8 cellular contexts compared by ENCODE assay signal in the genomic region with DNA sequence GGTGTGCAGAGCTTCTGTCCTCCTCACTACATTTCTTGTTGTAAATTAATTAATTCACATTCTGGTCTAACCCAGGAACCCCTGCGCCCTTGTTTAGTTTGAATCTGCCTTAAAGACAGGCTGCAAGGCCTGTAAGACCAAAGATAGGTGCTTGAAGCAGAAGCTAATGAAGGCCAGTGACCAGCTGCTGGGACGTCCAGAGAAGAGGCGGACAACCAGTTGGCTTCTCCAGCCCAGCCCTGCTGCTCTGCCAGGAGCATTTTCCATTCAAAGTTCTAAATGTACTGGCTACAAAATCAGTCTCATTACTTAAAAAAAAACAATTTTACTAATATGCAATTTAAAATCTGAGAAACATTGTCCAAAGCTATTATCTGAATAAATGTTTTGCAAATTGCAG. TPM values are rescaled to one million over a fixed set of nuclear protein-coding genes. Genes with fewer than 3 reads are reported as not detected.
"Had no signal": no experiment of that assay in that cellular context is flagged by ENCODE, and none has a peak within 500 bp of the region (broad histone marks: within the 10 kb centered on the region; RNA-seq: fewer than 3 reads in every experiment).

No MANE protein-coding gene starts in this region.

- H3K9ac ChIP-seq: GM23248 had no signal

- H3K36me3 ChIP-seq: HAP-1 had no signal

- DNase-seq: GM23248, GOT3, H7, HFFc6 had no signal

- ATAC-seq: HCT116, HepG2 had no signal

- H3K9me3 ChIP-seq: HAP-1 had no signal

- H3K4me1 ChIP-seq: HAP-1 had no signal

- H3K27ac ChIP-seq: GM23248, HL-60 had no signal

- H2AFZ ChIP-seq: GM23248 had no signal

- H3K4me3 ChIP-seq: GM23248, HAP-1 had no signal

RNA-seq across cellular contexts. Expression of gene FSIP1, which starts 43.6 kb away (rescaled TPM):
- polyA plus RNA-seq: HepG2 had no signal
